Comparison of ENCODE assay signal across 13 cellular contexts in the genomic region with DNA sequence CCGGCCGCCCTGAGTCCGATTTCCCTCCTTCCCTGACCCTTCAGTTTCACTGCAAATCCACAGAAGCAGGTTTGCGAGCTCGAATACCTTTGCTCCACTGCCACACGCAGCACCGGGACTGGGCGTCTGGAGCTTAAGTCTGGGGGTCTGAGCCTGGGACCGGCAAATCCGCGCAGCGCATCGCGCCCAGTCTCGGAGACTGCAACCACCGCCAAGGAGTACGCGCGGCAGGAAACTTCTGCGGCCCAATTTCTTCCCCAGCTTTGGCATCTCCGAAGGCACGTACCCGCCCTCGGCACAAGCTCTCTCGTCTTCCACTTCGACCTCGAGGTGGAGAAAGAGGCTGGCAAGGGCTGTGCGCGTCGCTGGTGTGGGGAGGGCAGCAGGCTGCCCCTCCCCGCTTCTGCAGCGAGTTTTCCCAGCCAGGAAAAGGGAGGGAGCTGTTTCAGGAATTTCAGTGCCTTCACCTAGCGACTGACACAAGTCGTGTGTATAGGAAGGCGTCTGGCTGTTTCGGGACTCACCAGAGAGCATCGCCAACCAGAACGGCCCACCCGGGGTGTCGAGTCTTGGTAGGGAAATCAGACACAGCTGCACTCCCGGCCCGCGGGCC. TPM values are rescaled to one million over a fixed set of nuclear protein-coding genes. Genes with fewer than 3 reads are reported as not detected.
DNase-seq lines count a peak whose midpoint lies in the region; ATAC-seq, FAIRE-seq and TF ChIP-seq lines count a peak whose summit lies in the region.
"Had no signal": no experiment of that assay in that cellular context is flagged by ENCODE, and none has a peak within 500 bp of the region (broad histone marks: within the 10 kb centered on the region; RNA-seq: fewer than 3 reads in every experiment).

No MANE protein-coding gene starts in this region.

- H3K4me1 Mint-ChIP-seq in activated CD4-positive, alpha-beta T cell treated with anti-CD3 and anti-CD28 coated beads for 36 hours = peaks cover 29% of the 10 kb centered on the region
- H3K4me1 Mint-ChIP-seq in brain = peaks cover 42% of the 10 kb centered on the region

- no peak for ATAC-seq in activated CD4-positive, alpha-beta T cell treated with anti-CD3 and anti-CD28 coated beads for 36 hours
- no peak for ATAC-seq in gastrocnemius medialis
- ATAC-seq: foreskin keratinocyte had no signal

- H3K4me1 ChIP-seq in gastrocnemius medialis = peaks cover 6 to 26% of the 10 kb centered on the region in 2 donors
- H3K4me1 ChIP-seq: foreskin keratinocyte had no signal

- no peak for TF ChIP-seq CTCF in brain (conservative IDR thresholded peaks at IDR 0.05)
- no peak for TF ChIP-seq CTCF in gastrocnemius medialis (IDR thresholded peaks at IDR 0.05 in 4 of 5, conservative IDR thresholded peaks at IDR 0.05 in 1 of 5)

- CTCF ChIA-PET in activated CD4-positive, alpha-beta T cell treated with anti-CD3 and anti-CD28 coated beads for 36 hours (lab: Charles Lee) = interaction anchor here (0.6 to 1.2 kb wide), 2 partner anchors 10 to 75 kb away, joined by 3 read pairs; no protein-coding TSS in a partner anchor

- H3K36me3 ChIP-seq in gastrocnemius medialis = peaks cover 0 to 7% of the 10 kb centered on the region in 2 donors

- peaks cover 0 to 37% (median 0%) of the 10 kb centered on the region in 3 donors for H3K27me3 ChIP-seq in gastrocnemius medialis

- intact Hi-C loops in activated CD4-positive, alpha-beta T cell treated with anti-CD3 and anti-CD28 coated beads for 36 hours (cut with DNase I, micrococcal nuclease) = loop anchor here (2.0 to 10.0 kb wide), 6 partner anchors 52 to 197 kb away; no protein-coding TSS in a partner anchor
- intact Hi-C loops in gastrocnemius medialis (cut with DNase I; ENCODE audit: low total_unique reads) = loop anchor here (5.0 kb wide), 2 partner anchors 238 to 818 kb away; no protein-coding TSS in a partner anchor

- POLR2A ChIA-PET in activated CD4-positive, alpha-beta T cell treated with anti-CD3 and anti-CD28 coated beads for 36 hours (lab: Charles Lee) = no interaction called here

- FAIRE-seq in GM12892 (lab: Jason Lieb, UNC) = no peak
- FAIRE-seq: small intestine had no signal

- H3K9me3 ChIP-seq in gastrocnemius medialis = no peaks in the 10 kb centered on the region

- peak overlapping the region in 3 of 4 donors; percentile 7 to 77 (median 34) for H3K4me3 ChIP-seq in gastrocnemius medialis

- H3K27ac Mint-ChIP-seq in activated CD4-positive, alpha-beta T cell treated with anti-CD3 and anti-CD28 coated beads for 36 hours = no peak overlapping the region
- no peak overlapping the region for H3K27ac Mint-ChIP-seq in brain

- DNase-seq in activated CD4-positive, alpha-beta T cell treated with anti-CD3 and anti-CD28 coated beads for 36 hours = peak; percentile 32
- DNase-seq in activated CD4-positive, alpha-beta T cell treated with anti-CD3 and anti-CD28 coated beads, Interleukin-2, amount 50 U/mL, for 1 hour = no peak
- DNase-seq in islet precursor cell (peak; percentile 72), gastrocnemius medialis (no peak), inferior parietal cortex (ENCODE audit: extremely low spot score) (no peak), GM12892 (ENCODE audit: insufficient read length) (no peak), NCI-H2171 treated with DMSO at 0.1 percent for 48 hours (lab: John Stamatoyannopoulos, UW) (no peak)
- DNase-seq: foreskin keratinocyte, NCI-H510A, small intestine had no signal

- H3K9me3 Mint-ChIP-seq in activated CD4-positive, alpha-beta T cell treated with anti-CD3 and anti-CD28 coated beads for 36 hours (ENCODE audit: low read depth) = no peaks in the 10 kb centered on the region
- H3K9me3 Mint-ChIP-seq in brain = peaks cover 5 to 22% (median 7%) of the 10 kb centered on the region in 5 experiments
- H3K9me3 Mint-ChIP-seq: central memory CD8-positive, alpha-beta T cell had no signal

- H3K36me3 Mint-ChIP-seq in activated CD4-positive, alpha-beta T cell treated with anti-CD3 and anti-CD28 coated beads for 36 hours (ENCODE audit: low read depth) = no peaks in the 10 kb centered on the region
- H3K36me3 Mint-ChIP-seq in brain = peaks cover 10% of the 10 kb centered on the region

- H3K4me3 Mint-ChIP-seq in activated CD4-positive, alpha-beta T cell treated with anti-CD3 and anti-CD28 coated beads for 36 hours = no peak overlapping the region
- peak overlapping the region; percentile 61 to 79 (median 76) for H3K4me3 Mint-ChIP-seq in brain
- H3K4me3 Mint-ChIP-seq: central memory CD8-positive, alpha-beta T cell had no signal

- peak overlapping the region in 1 of 4 donors; percentile 43 for H3K27ac ChIP-seq in gastrocnemius medialis
- H3K27ac ChIP-seq: 22Rv1, foreskin keratinocyte had no signal

- in situ Hi-C loops in gastrocnemius medialis (cut with MboI; ENCODE audit: low sequenced_read_pairs in 4 of 4) = no loop called here

- H3K27me3 Mint-ChIP-seq in activated CD4-positive, alpha-beta T cell treated with anti-CD3 and anti-CD28 coated beads for 36 hours = peaks cover 74% of the 10 kb centered on the region
- H3K27me3 Mint-ChIP-seq in brain = peaks cover 99% of the 10 kb centered on the region

- TF ChIP-seq POLR2A in gastrocnemius medialis (IDR thresholded peaks at IDR 0.05) (no peak), GM12892 (IDR thresholded peaks at IDR 0.05; ENCODE audit: low read depth, low read length) (no peak)

RNA-seq across cellular contexts. Expression of a gene that starts 4.6 kb away (rescaled TPM):
- total RNA-seq in activated CD4-positive, alpha-beta T cell treated with anti-CD3 and anti-CD28 coated beads for 36 hours = not detected
- polyA plus RNA-seq in brain (ENCODE audit: insufficient read depth, low read depth, low replicate concordance) = 18.6 TPM
- 10 to 100 TPM; 28.9 to 65.5 (median 50.5) TPM for total RNA-seq in gastrocnemius medialis
- not detected for polyA plus RNA-seq in GM12892 (2012; ENCODE audit: missing spikeins)
- total RNA-seq: foreskin keratinocyte had no signal
- polyA plus RNA-seq: foreskin keratinocyte had no signal

Comparison
In these comparisons a context has a peak if more than half of its experiments do, and no peak if none do; other contexts are left out.
1. DNase-seq: peak in activated CD4-positive, alpha-beta T cell treated with anti-CD3 and anti-CD28 coated beads for 36 hours (single experiment) and islet precursor cell (single experiment); none in activated CD4-positive, alpha-beta T cell treated with anti-CD3 and anti-CD28 coated beads, Interleukin-2, amount 50 U/mL, for 1 hour (single experiment), gastrocnemius medialis (0 of 2), inferior parietal cortex (single experiment), GM12892 (single experiment) and NCI-H2171 treated with DMSO at 0.1 percent for 48 hours (single experiment).
2. RNA of a gene that starts 4.6 kb away (total RNA-seq): 28.9 to 65.5 TPM in gastrocnemius medialis; not detected in activated CD4-positive, alpha-beta T cell treated with anti-CD3 and anti-CD28 coated beads for 36 hours; every median in the first group is over 10 times any median in the second.